1 cellular context compared by ENCODE assay signal in genomic region chr7:12729112-12729511, GRCh38.
TF ChIP-seq lines count a peak whose summit lies in the region.

No MANE protein-coding gene starts in this region.

TF ChIP-seq in H1, 55 proteins besides CTCF, POLR2A, EP300 and RAD21 (continued from another document):
- TF ChIP-seq HDAC2 (IDR thresholded peaks at IDR 0.05; ENCODE audit: borderline replicate concordance in 1 of 2, low read depth in 2 of 2, low read length in 2 of 2): peak in 1 of 2 experiments; percentile 43; a peak in 1 of 4 replicates
- TF ChIP-seq EZH2 (IDR thresholded peaks at IDR 0.05; ENCODE audit: low read depth, low read length, severe bottlenecking): no peak
- 0 out of 2 replicates have a peak, but pooled peaks have one; percentile 18 for TF ChIP-seq TBP (IDR thresholded peaks at IDR 0.05; ENCODE audit: low read depth, low read length)
- TF ChIP-seq ASH2L (IDR thresholded peaks at IDR 0.05; ENCODE audit: low read length): peak; percentile 20
- peak; percentile 25; the same call in 1 of the 2 replicates for TF ChIP-seq TAF1 (IDR thresholded peaks at IDR 0.05; ENCODE audit: low read depth, low read length)
- no peak for TF ChIP-seq JUN (IDR thresholded peaks at IDR 0.05; ENCODE audit: low read depth, low read length)
- 0 out of 2 replicates have a peak, but pooled peaks have one; percentile 32 for TF ChIP-seq TEAD4 (IDR thresholded peaks at IDR 0.05; ENCODE audit: low read depth, low read length)
- no peak for TF ChIP-seq PHF8 (conservative IDR thresholded peaks at IDR 0.05; ENCODE audit: low read depth, low read length)
